ENCODE assay signal across 8 cellular contexts in the genomic region with DNA sequence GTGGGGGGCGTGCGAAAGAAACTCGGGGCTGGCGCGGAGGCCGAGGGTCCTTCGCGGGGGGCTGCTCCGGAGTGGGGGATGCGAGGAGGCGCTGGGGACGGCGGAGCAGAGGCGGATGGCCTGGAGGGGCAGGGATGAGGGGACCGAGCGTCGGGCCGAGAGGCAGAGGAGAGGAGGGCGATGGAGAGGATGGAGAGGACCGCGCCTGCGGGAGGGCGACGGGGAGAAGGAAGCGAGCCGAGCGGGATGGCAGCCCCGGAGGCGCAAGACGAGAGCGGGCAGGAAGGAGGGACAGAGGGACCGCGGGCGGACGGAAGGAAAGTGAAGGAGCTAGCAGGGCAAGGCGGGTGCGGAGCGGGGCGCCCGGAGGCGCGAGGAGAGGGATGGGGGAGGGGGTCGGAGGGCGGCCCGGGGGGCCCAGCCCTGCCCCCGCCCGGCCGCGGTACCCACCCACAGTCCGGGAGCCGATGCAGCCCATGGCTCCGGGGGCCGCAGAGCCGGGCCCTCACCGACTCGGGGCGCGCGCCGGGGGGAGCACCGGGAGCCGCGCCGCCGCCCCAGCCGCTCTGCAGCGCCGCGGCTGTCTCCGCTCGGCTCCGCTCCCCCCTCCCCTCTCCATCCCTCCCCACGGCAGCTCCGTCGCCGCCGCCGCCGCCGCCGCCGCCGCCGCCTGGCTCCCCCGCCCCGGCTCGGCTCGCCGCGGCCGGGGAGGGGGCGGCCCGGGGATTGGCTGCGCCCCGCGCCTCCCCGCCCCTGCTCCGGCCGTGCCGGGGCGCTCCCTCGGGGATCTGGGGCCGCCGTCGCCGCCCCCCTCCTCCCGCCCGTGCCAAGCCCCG. TPM values are rescaled to one million over a fixed set of nuclear protein-coding genes. Genes with fewer than 3 reads are reported as not detected.
DNase-seq lines count a peak whose midpoint lies in the region; ATAC-seq and TF ChIP-seq lines count a peak whose summit lies in the region.

A gene (minus strand): TSS at position 588 of the 836 bp plus-strand sequence. CDS start 110 bp downstream, at position 478.

- WGBS in esophagus squamous epithelium, 2 donors: 0 to 1% methylated on average over 19 to 41 of the region's 109 CpGs

- H3K4me1 Mint-ChIP-seq in Calu3 (ENCODE audit: low read depth, unreplicated experiment): peaks cover 11% of the 10 kb centered on the region
- no peaks in the 10 kb centered on the region for H3K4me1 Mint-ChIP-seq in HFFc6 (ENCODE audit: low read depth)
- peaks cover 4% of the 10 kb centered on the region for H3K4me1 Mint-ChIP-seq in activated CD4-positive, alpha-beta memory T cell treated with anti-CD3 and anti-CD28 coated beads for 36 hours (ENCODE audit: low read depth)
- H3K4me1 Mint-ChIP-seq in natural killer cell treated with Interleukin-12 subunit alpha and Interleukin-12 subunit beta and Interleukin-15 and Interleukin-18, amount 100 ng/mL, for 72 hours (ENCODE audit: low read depth in 2 of 2): peaks cover 11 to 15% of the 10 kb centered on the region in 2 donors

- H3K27ac Mint-ChIP-seq in Calu3 (ENCODE audit: unreplicated experiment) (no peak within 1 kb of the TSS), HFFc6 (no peak within 1 kb of the TSS)
- no peak within 1 kb of the TSS for H3K27ac Mint-ChIP-seq in activated CD4-positive, alpha-beta memory T cell treated with anti-CD3 and anti-CD28 coated beads for 36 hours
- H3K27ac Mint-ChIP-seq in natural killer cell treated with Interleukin-12 subunit alpha and Interleukin-12 subunit beta and Interleukin-15 and Interleukin-18, amount 100 ng/mL, for 72 hours: peak within 1 kb of the TSS in 1 of 2 donors; percentile 4

- H3K4me1 ChIP-seq in esophagus squamous epithelium: peaks cover 8 to 22% (median 15%) of the 10 kb centered on the region in 3 donors

- H3K4me3 ChIP-seq in esophagus squamous epithelium: peak within 1 kb of the TSS; percentile 42 to 69 (median 60)

- no peaks in the 10 kb centered on the region for H3K9me3 Mint-ChIP-seq in Calu3 (ENCODE audit: low read depth, unreplicated experiment)
- H3K9me3 Mint-ChIP-seq in HFFc6: no peaks in the 10 kb centered on the region
- no peaks in the 10 kb centered on the region for H3K9me3 Mint-ChIP-seq in activated CD4-positive, alpha-beta memory T cell treated with anti-CD3 and anti-CD28 coated beads for 36 hours
- H3K9me3 Mint-ChIP-seq in natural killer cell treated with Interleukin-12 subunit alpha and Interleukin-12 subunit beta and Interleukin-15 and Interleukin-18, amount 100 ng/mL, for 72 hours: no peaks in the 10 kb centered on the region

- peak within 1 kb of the TSS; percentile 79 for H3K4me3 Mint-ChIP-seq in Calu3 (ENCODE audit: low read depth, unreplicated experiment)
- peak within 1 kb of the TSS; percentile 68 for H3K4me3 Mint-ChIP-seq in HFFc6
- peak within 1 kb of the TSS; percentile 79 for H3K4me3 Mint-ChIP-seq in activated CD4-positive, alpha-beta memory T cell treated with anti-CD3 and anti-CD28 coated beads for 36 hours
- H3K4me3 Mint-ChIP-seq in natural killer cell treated with Interleukin-12 subunit alpha and Interleukin-12 subunit beta and Interleukin-15 and Interleukin-18, amount 100 ng/mL, for 72 hours: peak within 1 kb of the TSS; percentile 86

- no peaks in the 10 kb centered on the region for H3K9me3 ChIP-seq in esophagus squamous epithelium

- POLR2A ChIA-PET in activated CD4-positive, alpha-beta memory T cell treated with anti-CD3 and anti-CD28 coated beads for 36 hours (lab: Charles Lee): interaction anchor here (1.3 kb wide), 1 partner anchor 18 kb away, joined by 4 read pairs; no protein-coding TSS in a partner anchor

- DNase-seq in Calu3 (no peak), HFFc6 (no peak), esophagus squamous epithelium (lab: John Stamatoyannopoulos, UW) (no peak), NK-92 (lab: John Stamatoyannopoulos, UW; ENCODE audit: unreplicated experiment) (no peak)
- peak; percentile 48 for DNase-seq in activated CD4-positive, alpha-beta memory T cell treated with anti-CD3 and anti-CD28 coated beads for 36 hours
- no peak for DNase-seq in natural killer cell treated with Interleukin-12 subunit alpha and Interleukin-12 subunit beta and Interleukin-15 and Interleukin-18, amount 100 ng/mL, for 72 hours (ENCODE audit: low spot score)

- no peaks in the 10 kb centered on the region for H3K36me3 ChIP-seq in esophagus squamous epithelium

- CTCF ChIA-PET in Calu3 (lab: Charles Lee): no interaction called here
- CTCF ChIA-PET in activated CD4-positive, alpha-beta memory T cell treated with anti-CD3 and anti-CD28 coated beads for 36 hours (lab: Charles Lee): interaction anchor here (0.7 to 1.0 kb wide), 3 partner anchors 9 to 54 kb away, joined by 3 to 8 read pairs (median 4); no protein-coding TSS in a partner anchor

- TF ChIP-seq CTCF in Calu3 (IDR thresholded peaks at IDR 0.05; ENCODE audit: unreplicated experiment): no peak
- no peak for TF ChIP-seq CTCF in HFFc6 (IDR thresholded peaks at IDR 0.05)
- no peak for TF ChIP-seq CTCF in esophagus squamous epithelium (IDR thresholded peaks at IDR 0.05)

- TF ChIP-seq POLR2A in esophagus squamous epithelium (IDR thresholded peaks at IDR 0.05): no peak

- H3K27ac ChIP-seq in esophagus squamous epithelium: peak within 1 kb of the TSS in 1 of 4 donors; percentile 34

- BruUV-seq in Calu3 (replicated peaks; lab: Mats Ljungman, UMichigan): no TSS peak

- peak; percentile 75 to 82 for ATAC-seq in natural killer cell treated with Interleukin-12 subunit alpha and Interleukin-12 subunit beta and Interleukin-15 and Interleukin-18, amount 100 ng/mL, for 72 hours
- ATAC-seq in HG03097 (IDR thresholded peaks at IDR 0.05; ENCODE audit: low FRiP score, unreplicated experiment): no peak
- ATAC-seq in HG03457 (IDR thresholded peaks at IDR 0.05; ENCODE audit: unreplicated experiment): no peak

- peaks cover 3 to 71% (median 12%) of the 10 kb centered on the region in 4 donors for H3K27me3 ChIP-seq in esophagus squamous epithelium

- H3K27me3 Mint-ChIP-seq in Calu3 (ENCODE audit: unreplicated experiment) (peaks cover 82% of the 10 kb centered on the region), HFFc6 (ENCODE audit: insufficient read depth) (peaks cover 54% of the 10 kb centered on the region)
- peaks cover 17% of the 10 kb centered on the region for H3K27me3 Mint-ChIP-seq in activated CD4-positive, alpha-beta memory T cell treated with anti-CD3 and anti-CD28 coated beads for 36 hours
- peaks cover 23 to 33% of the 10 kb centered on the region in 2 donors for H3K27me3 Mint-ChIP-seq in natural killer cell treated with Interleukin-12 subunit alpha and Interleukin-12 subunit beta and Interleukin-15 and Interleukin-18, amount 100 ng/mL, for 72 hours

- H3K36me3 Mint-ChIP-seq in Calu3 (ENCODE audit: insufficient read depth, unreplicated experiment): peaks cover 11% of the 10 kb centered on the region
- H3K36me3 Mint-ChIP-seq in HFFc6 (ENCODE audit: low read depth): no peaks in the 10 kb centered on the region
- no peaks in the 10 kb centered on the region for H3K36me3 Mint-ChIP-seq in activated CD4-positive, alpha-beta memory T cell treated with anti-CD3 and anti-CD28 coated beads for 36 hours
- H3K36me3 Mint-ChIP-seq in natural killer cell treated with Interleukin-12 subunit alpha and Interleukin-12 subunit beta and Interleukin-15 and Interleukin-18, amount 100 ng/mL, for 72 hours: no peaks in the 10 kb centered on the region

- intact Hi-C loops in Calu3 (cut with micrococcal nuclease; ENCODE audit: unreplicated experiment) (no loop called here), esophagus squamous epithelium (cut with DNase I) (no loop called here)
- intact Hi-C loops in activated CD4-positive, alpha-beta memory T cell treated with anti-CD3 and anti-CD28 coated beads for 36 hours (cut with micrococcal nuclease): loop anchor here (1.0 to 2.0 kb wide), 2 partner anchors 10 to 18 kb away; a partner anchor contains a TSS

RNA-seq across cellular contexts. Expression of the gene that starts here (rescaled TPM):
- total RNA-seq in Calu3 (2022): 0.19 and 1.2 TPM in 2 replicates
- total RNA-seq in HFFc6 (2021; fragmentation: NEBNext Ultra II Directional; extraction: Animal tissue kit (Norgen Biotek cat#: 25700)): 1 to 10 TPM in 3 of 6 experiments, under 1 TPM in 3; 0.70 to 1.3 (median 0.98) TPM
- total RNA-seq in activated CD4-positive, alpha-beta memory T cell treated with anti-CD3 and anti-CD28 coated beads for 36 hours: 1 to 10 TPM; 1.9 to 2.3 TPM
- total RNA-seq in esophagus squamous epithelium: under 1 TPM; 0.09 to 0.76 (median 0.46) TPM
- total RNA-seq in natural killer cell treated with Interleukin-12 subunit alpha and Interleukin-12 subunit beta and Interleukin-15 and Interleukin-18, amount 100 ng/mL, for 72 hours: 1 to 10 TPM; 2.9 TPM

Comparison
In these comparisons a context has a peak if more than half of its experiments do, and no peak if none do; other contexts are left out.
1. ATAC-seq: peak in natural killer cell treated with Interleukin-12 subunit alpha and Interleukin-12 subunit beta and Interleukin-15 and Interleukin-18, amount 100 ng/mL, for 72 hours (2 of 2); none in HG03097 (single experiment) and HG03457 (single experiment).
2. Peak in every context shown above with its lines, with median percentiles within 50 percentile points of each other: H3K4me3 Mint-ChIP-seq.